Comparison of ENCODE assay signal across 20 cellular contexts in genomic region chr9:123090198-123090896, GRCh38. TPM values are rescaled to one million over a fixed set of nuclear protein-coding genes. Genes with fewer than 3 reads are reported as not detected.
DNase-seq lines count a peak whose midpoint lies in the region; ATAC-seq, FAIRE-seq and TF ChIP-seq lines count a peak whose summit lies in the region.
"Had no signal": no experiment of that assay in that cellular context is flagged by ENCODE, and none has a peak within 500 bp of the region (broad histone marks: within the 10 kb centered on the region; RNA-seq: fewer than 3 reads in every experiment).

No MANE protein-coding gene starts in this region.

- POLR2A ChIA-PET in HepG2 (lab: Yijun Ruan, JAX), result no interaction called here

- TF ChIP-seq EP300 in HepG2 (IDR thresholded peaks at IDR 0.05; ENCODE audit: low read depth in 2 of 2, low read length in 2 of 2) (no peak), HepG2 (CRISPR knock-in tag; IDR thresholded peaks at IDR 0.05; ENCODE audit: borderline replicate concordance) (no peak)

- H3K9me3 Mint-ChIP-seq in T-helper 2 cell treated with Interferon-gamma antibody and Interleukin-4, amounts not matched to agents 5 μg/mL and 100 μg/mL, for 36 hours, result no peaks in the 10 kb centered on the region
- H3K9me3 Mint-ChIP-seq: CD8-positive, alpha-beta T cell had no signal

- no peak overlapping the region for H3K27ac Mint-ChIP-seq in T-helper 2 cell treated with Interferon-gamma antibody and Interleukin-4, amounts not matched to agents 5 μg/mL and 100 μg/mL, for 36 hours
- H3K27ac Mint-ChIP-seq: CD8-positive, alpha-beta T cell had no signal

- H3K27me3 ChIP-seq in HepG2 (ENCODE audit: control insufficient read depth in 1 of 2, insufficient read depth in 2 of 2, low read length in 2 of 2), result no peaks in the 10 kb centered on the region
- H3K27me3 ChIP-seq: cardiac muscle cell, SJSA1, uterus had no signal

- no peaks in the 10 kb centered on the region for H3K27me3 Mint-ChIP-seq in T-helper 2 cell treated with Interferon-gamma antibody and Interleukin-4, amounts not matched to agents 5 μg/mL and 100 μg/mL, for 36 hours (ENCODE audit: low read depth)

- H3K4me3 Mint-ChIP-seq in T-helper 2 cell treated with Interferon-gamma antibody and Interleukin-4, amounts not matched to agents 5 μg/mL and 100 μg/mL, for 36 hours, result no peak overlapping the region
- H3K4me3 Mint-ChIP-seq: CD8-positive, alpha-beta T cell had no signal

- in situ Hi-C loops in HepG2 (cut with HindIII; ENCODE audit: extremely low pct_ligation_motif_present, low pct_unique_long_range_greater_than_20kb), result no loop called here

- no TSS peak for BruUV-seq in HepG2 (replicated peaks; lab: Mats Ljungman, UMichigan)

- H2AFZ ChIP-seq in HepG2 (ENCODE audit: low read length), result no peak overlapping the region
- H2AFZ ChIP-seq: GM23248 had no signal

- peak; percentile 84 for ATAC-seq in SK-N-SH treated with all-trans-retinoic acid at 6 μM for 48 hours
- no peak for ATAC-seq in HepG2
- no peak for ATAC-seq in HG03439 (IDR thresholded peaks at IDR 0.05; ENCODE audit: unreplicated experiment)
- ATAC-seq in GM21529 (IDR thresholded peaks at IDR 0.05; ENCODE audit: unreplicated experiment), result no peak
- ATAC-seq: A549; CD8-positive, alpha-beta T cell; Panc1 had no signal

- CTCF ChIA-PET in HepG2 (lab: Yijun Ruan, JAX; ENCODE audit: low intra/inter-chr PET ratio, low total read pairs), result no interaction called here

- peaks cover 12% of the 10 kb centered on the region for H3K36me3 Mint-ChIP-seq in T-helper 2 cell treated with Interferon-gamma antibody and Interleukin-4, amounts not matched to agents 5 μg/mL and 100 μg/mL, for 36 hours (ENCODE audit: low read depth)

- intact Hi-C loops in HepG2 (cut with micrococcal nuclease; ENCODE audit: unreplicated experiment), result no loop called here

- peaks cover 11 to 29% of the 10 kb centered on the region in 2 experiments for H3K36me3 ChIP-seq in HepG2 (replicated peaks in 1 of 2; ENCODE audit: control insufficient read depth in 1 of 2, insufficient read depth in 2 of 2, low read length in 2 of 2)
- H3K36me3 ChIP-seq: uterus had no signal

- H3K79me2 ChIP-seq in HepG2 (ENCODE audit: insufficient read depth, low read length), result no peaks in the 10 kb centered on the region

- 95% methylated on average over 8 of the region's 8 CpGs for WGBS in HepG2 (ENCODE audit: low lambda C conversion rate)

- peaks cover 42% of the 10 kb centered on the region for H3K4me1 ChIP-seq in HepG2 (ENCODE audit: insufficient read depth, low read length)
- H3K4me1 ChIP-seq: A549, SJSA1, uterus had no signal

- H4K20me1 ChIP-seq in HepG2 (ENCODE audit: insufficient read depth, low read length), result no peaks in the 10 kb centered on the region

- no peaks in the 10 kb centered on the region for H3K4me1 Mint-ChIP-seq in T-helper 2 cell treated with Interferon-gamma antibody and Interleukin-4, amounts not matched to agents 5 μg/mL and 100 μg/mL, for 36 hours (ENCODE audit: low read depth)

- TF ChIP-seq RAD21 in HepG2 (CRISPR knock-in tag; IDR thresholded peaks at IDR 0.05), result no peak

- DNase-seq in A172 (ENCODE audit: low spot score), result peak; percentile 81
- DNase-seq in GM04504 (ENCODE audit: low read depth), result peak; percentile 17
- DNase-seq in fibroblast of the aortic adventitia (ENCODE audit: low read depth), result peak; percentile 68
- DNase-seq in HepG2 (ENCODE audit: low spot score), result no peak
- DNase-seq in T-helper 2 cell treated with Interferon-gamma antibody and Interleukin-4, amounts not matched to agents 5 μg/mL and 100 μg/mL, for 36 hours (ENCODE audit: low spot score), result no peak
- DNase-seq: activated CD4-positive, CD25-positive, alpha-beta regulatory T cell treated with anti-CD3 and anti-CD28 coated beads, Interleukin-2, amount 50 U/mL, for 72 hours; CD8-positive, alpha-beta T cell; GM23248; left cardiac atrium; NCI-H1436; T1000; uterus had no signal

- H3K9ac ChIP-seq in HepG2 (ENCODE audit: insufficient read depth, low read depth, low read length), result no peak overlapping the region
- H3K9ac ChIP-seq: GM23248 had no signal

- no peak for TF ChIP-seq POLR2A in HepG2 (IDR thresholded peaks at IDR 0.05; ENCODE audit: insufficient read depth in 1 of 2, low read depth in 2 of 2, low read length in 2 of 2)

- no peak for FAIRE-seq in HepG2 (lab: Jason Lieb, UNC)
- FAIRE-seq: A549 had no signal

- TF ChIP-seq CTCF in fibroblast of the aortic adventitia (IDR thresholded peaks at IDR 0.05; ENCODE audit: insufficient read depth, low read length), result no peak
- no peak for TF ChIP-seq CTCF in HepG2 (CRISPR knock-in tag; IDR thresholded peaks at IDR 0.05)

- H3K4me3 ChIP-seq in fibroblast of the aortic adventitia (ENCODE audit: low read depth, low read length), result no peak overlapping the region
- no peak overlapping the region for H3K4me3 ChIP-seq in HepG2 (replicated peaks in 1 of 3; ENCODE audit: insufficient read depth in 1 of 3, low read depth in 2 of 3, low read length in 3 of 3)
- H3K4me3 ChIP-seq: A549, cardiac muscle cell, GM23248, SJSA1, skin epidermis, uterus had no signal

- H3K4me2 ChIP-seq in HepG2 (ENCODE audit: low read depth, low read length), result no peak overlapping the region
- H3K4me2 ChIP-seq: A549 had no signal

- no peaks in the 10 kb centered on the region for H3K9me3 ChIP-seq in HepG2 (ENCODE audit: low read length)
- H3K9me3 ChIP-seq: A549, SJSA1, uterus had no signal

- no peak overlapping the region for H3K27ac ChIP-seq in HepG2 (ENCODE audit: extremely low read length, insufficient read depth, low read length)
- H3K27ac ChIP-seq: A549, cardiac muscle cell, GM23248, SJSA1, skin epidermis, uterus had no signal

TF ChIP-seq in SK-N-SH treated with all-trans-retinoic acid at 6 μM for 48 hours, 23 proteins besides CTCF, POLR2A, EP300 and RAD21 (continues in another document):
- TF ChIP-seq ZC3H10 (CRISPR knock-in tag; IDR thresholded peaks at IDR 0.05), result peak; percentile 95
- TF ChIP-seq ZFP3 (CRISPR knock-in tag; IDR thresholded peaks at IDR 0.05), result peak; percentile 81
- TF ChIP-seq ESRRG (CRISPR knock-in tag; IDR thresholded peaks at IDR 0.05), result 0 out of 2 replicates have a peak, but pooled peaks have one; percentile 76
- peak; percentile 75; the same call in 1 of the 2 replicates for TF ChIP-seq TOX (CRISPR knock-in tag; IDR thresholded peaks at IDR 0.05; ENCODE audit: borderline replicate concordance)

TF ChIP-seq in HepG2, 621 proteins besides CTCF, POLR2A, EP300 and RAD21 (continues in another document):
- TF ChIP-seq ZBTB7A (CRISPR knock-in tag; IDR thresholded peaks at IDR 0.05) (no peak), HINFP (CRISPR knock-in tag; IDR thresholded peaks at IDR 0.05; ENCODE audit: low read depth) (no peak), SMAD1 (CRISPR knock-in tag; IDR thresholded peaks at IDR 0.05; ENCODE audit: borderline replicate concordance, low read depth) (no peak), JUND (CRISPR knock-in tag; IDR thresholded peaks at IDR 0.05) (no peak), ZBTB37 (CRISPR knock-in tag; IDR thresholded peaks at IDR 0.05) (no peak), NFKB2 (CRISPR knock-in tag; IDR thresholded peaks at IDR 0.05; ENCODE audit: borderline replicate concordance) (no peak)

RNA-seq across cellular contexts. Expression of gene GPR21, which starts 56.9 kb away (rescaled TPM):
- not detected in 2 replicates for total RNA-seq in A172 (2014; rRNA removed; shearing (Covaris generic))
- total RNA-seq in fibroblast of the aortic adventitia (ENCODE audit: low replicate concordance) (1.9 TPM in 1 of 2 replicates, not detected in the other), HepG2 (2016; rRNA removed; fragmentation: Illumina TruSeq; extraction: Trizol) (0.29 TPM in 1 of 2 replicates, not detected in the other)
- total RNA-seq in HepG2 (2016; cell fraction: cytosol; rRNA removed; fragmentation: Illumina TruSeq; extraction: Trizol; ENCODE audit: low read depth), result not detected in 2 replicates
- 0.41 TPM in 1 of 2 replicates, not detected in the other for total RNA-seq in HepG2 (2016; cell fraction: insoluble cytoplasmic fraction; rRNA removed; fragmentation: Illumina TruSeq; extraction: Trizol)
- total RNA-seq in HepG2 (2016; cell fraction: membrane; rRNA removed; fragmentation: Illumina TruSeq; extraction: Trizol), result not detected in 2 replicates
- total RNA-seq in HepG2 (2016; cell fraction: nucleus; rRNA removed; fragmentation: Illumina TruSeq; extraction: Trizol), result 0.72 and 1.3 TPM in 2 replicates
- polyA plus RNA-seq in HepG2 (2011; rRNA removed), result 0.18 and 0.32 TPM in 2 replicates
- polyA plus RNA-seq in HepG2 (2011; cell fraction: cytosol; rRNA removed), result not detected in 2 replicates
- 1.7 TPM in 2 replicates for polyA plus RNA-seq in HepG2 (2011; cell fraction: nucleus; rRNA removed)
- 0.13 TPM in 1 of 2 replicates, not detected in the other for polyA plus RNA-seq in HepG2 (2012)
- polyA plus RNA-seq in HepG2 (2016; cell fraction: cytosol; fragmentation: Illumina TruSeq; extraction: Trizol; ENCODE audit: low read depth), result not detected in 2 replicates
- not detected in 2 replicates for polyA plus RNA-seq in HepG2 (2016; cell fraction: insoluble cytoplasmic fraction; fragmentation: Illumina TruSeq; extraction: Trizol; ENCODE audit: low read depth)
- polyA plus RNA-seq in HepG2 (2016; cell fraction: membrane; fragmentation: Illumina TruSeq; extraction: Trizol; ENCODE audit: low read depth), result not detected in 2 replicates
- not detected in 2 replicates for polyA plus RNA-seq in HepG2 (2016; cell fraction: nucleus; fragmentation: Illumina TruSeq; extraction: Trizol; ENCODE audit: insufficient read depth, low read depth)
- polyA minus RNA-seq in HepG2 (2011; rRNA and poly(A)+ RNA removed; ENCODE audit: low replicate concordance), result 14.0 and 21.7 TPM in 2 replicates
- polyA minus RNA-seq in HepG2 (2011; cell fraction: cytosol; rRNA and poly(A)+ RNA removed), result 0.49 TPM in 1 of 2 replicates, not detected in the other
- 30.3 and 35.8 TPM in 2 replicates for polyA minus RNA-seq in HepG2 (2011; cell fraction: nucleus; rRNA and poly(A)+ RNA removed)
- total RNA-seq: SJSA1 had no signal
- polyA plus RNA-seq: cardiac muscle cell, GM23248 had no signal

Comparison
In these comparisons a context has a peak if more than half of its experiments do, and no peak if none do; other contexts are left out.
1. DNase-seq: peak in A172 (single experiment), GM04504 (single experiment) and fibroblast of the aortic adventitia (single experiment); none in HepG2 (single experiment) and T-helper 2 cell treated with Interferon-gamma antibody and Interleukin-4, amounts not matched to agents 5 μg/mL and 100 μg/mL, for 36 hours (single experiment).